In genomic region chr17:49763735-49764558, GRCh38 we compare ENCODE assay signal across 8 cellular contexts. TPM values are rescaled to one million over a fixed set of nuclear protein-coding genes. Genes with fewer than 3 reads are reported as not detected.
DNase-seq lines count a peak whose midpoint lies in the region; ATAC-seq and TF ChIP-seq lines count a peak whose summit lies in the region.

A gene with protein sequence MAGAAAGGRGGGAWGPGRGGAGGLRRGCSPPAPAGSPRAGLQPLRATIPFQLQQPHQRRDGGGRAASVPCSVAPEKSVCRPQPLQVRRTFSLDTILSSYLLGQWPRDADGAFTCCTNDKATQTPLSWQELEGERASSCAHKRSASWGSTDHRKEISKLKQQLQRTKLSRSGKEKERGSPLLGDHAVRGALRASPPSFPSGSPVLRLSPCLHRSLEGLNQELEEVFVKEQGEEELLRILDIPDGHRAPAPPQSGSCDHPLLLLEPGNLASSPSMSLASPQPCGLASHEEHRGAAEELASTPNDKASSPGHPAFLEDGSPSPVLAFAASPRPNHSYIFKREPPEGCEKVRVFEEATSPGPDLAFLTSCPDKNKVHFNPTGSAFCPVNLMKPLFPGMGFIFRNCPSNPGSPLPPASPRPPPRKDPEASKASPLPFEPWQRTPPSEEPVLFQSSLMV (minus strand): TSS chr17:49764131. CDS start chr17:49764087, 44 bp downstream.

- H3K27ac ChIP-seq in heart right ventricle (peak within 1 kb of the TSS in 9 of 10 donors; percentile 35 to 82 (median 78)), upper lobe of right lung (peak within 1 kb of the TSS; percentile 55)

- peak within 1 kb of the TSS; percentile 84 for H3K4me3 ChIP-seq in adipocyte (ENCODE audit: low read length)
- H3K4me3 ChIP-seq in heart right ventricle, result peak within 1 kb of the TSS; percentile 62 to 86 (median 72)
- H3K4me3 ChIP-seq in upper lobe of right lung, result peak within 1 kb of the TSS; percentile 67

- WGBS in heart right ventricle, 2 donors, result 1% methylated on average over 53 of the region's 53 CpGs

- CTCF ChIA-PET in T-cell (lab: Charles Lee), result interaction anchor here (0.6 to 2.0 kb wide), 21 partner anchors 10 to 1484 kb away, joined by 3 to 21 read pairs (median 5); partner anchors contain the start of genes KAT7 (in 1 of the 2) and SLC35B1 (in 1 of the 2)

- POLR2A ChIA-PET in T-cell (lab: Charles Lee), result interaction anchor here (0.5 to 4.7 kb wide), 44 partner anchors 8 to 1941 kb away, joined by 3 to 117 read pairs (median 5); partner anchors contain the start of genes KAT7 (in 2 of the 2), SLC35B1 (in 2 of the 2) and PHB1 (in 1 of the 2)

- H3K36me3 ChIP-seq in adipocyte (ENCODE audit: control insufficient read depth, insufficient read depth, low read length, severe bottlenecking), result no peaks in the 10 kb centered on the region
- no peaks in the 10 kb centered on the region for H3K36me3 ChIP-seq in heart right ventricle
- no peaks in the 10 kb centered on the region for H3K36me3 ChIP-seq in upper lobe of right lung

- intact Hi-C loops in heart right ventricle (cut with DNase I) (loop anchor here in 4 of 10 donors (2.0 to 5.0 kb wide), 3 partner anchors 21 to 42 kb away; no protein-coding TSS in a partner anchor), posterior cingulate gyrus (cut with DNase I) (loop anchor here (2.0 kb wide), 1 partner anchor 23 kb away; no protein-coding TSS in a partner anchor), upper lobe of right lung (cut with DNase I) (loop anchor here (5.0 kb wide), 1 partner anchor 47 kb away; no protein-coding TSS in a partner anchor)

- H3K27ac Mint-ChIP-seq in T-cell, result peak within 1 kb of the TSS; percentile 91 to 93

- H3K9me3 ChIP-seq in adipocyte (ENCODE audit: control insufficient read depth, low read length) (no peaks in the 10 kb centered on the region), heart right ventricle (no peaks in the 10 kb centered on the region), upper lobe of right lung (no peaks in the 10 kb centered on the region)

- H3K27me3 ChIP-seq in adipocyte (replicated peaks; ENCODE audit: control insufficient read depth, insufficient read depth, low read length) (peaks cover 13% of the 10 kb centered on the region), heart right ventricle (no peaks in the 10 kb centered on the region), upper lobe of right lung (no peaks in the 10 kb centered on the region)

- DNase-seq in GM13976 (ENCODE audit: low spot score) (peak; percentile 98), NCI-H146 (lab: John Stamatoyannopoulos, UW) (peak; percentile 98), T-cell (peak; percentile 86 to 99 (median 97)), adipocyte (ENCODE audit: low read depth) (peak; percentile 97), heart right ventricle (peak; percentile 91 to 98), posterior cingulate gyrus (peak; percentile 87 to 99 (median 97)), upper lobe of right lung (peak; percentile 96)

- no peaks in the 10 kb centered on the region for H3K27me3 Mint-ChIP-seq in T-cell

- ATAC-seq in HG02852 (IDR thresholded peaks at IDR 0.05; ENCODE audit: unreplicated experiment) (peak; percentile 92), T-cell (replicated peaks in 1 of 4) (peak; percentile 86 to 93 (median 91)), heart right ventricle (peak; percentile 97 to 99 (median 99)), upper lobe of right lung (peak; percentile 99)

- H3K36me3 Mint-ChIP-seq in T-cell, result peaks cover 21% of the 10 kb centered on the region

- peaks cover 45 to 56% (median 52%) of the 10 kb centered on the region in 3 donors for H3K4me1 Mint-ChIP-seq in T-cell

- H3K4me1 ChIP-seq in adipocyte (ENCODE audit: control insufficient read depth, insufficient read depth, low read length) (peaks cover 13% of the 10 kb centered on the region), heart right ventricle (peaks cover 0 to 41% (median 28%) of the 10 kb centered on the region in 9 donors), upper lobe of right lung (peaks cover 4% of the 10 kb centered on the region)

- TF ChIP-seq CTCF in GM13976 (IDR thresholded peaks at IDR 0.05; ENCODE audit: borderline replicate concordance, control extremely low read depth, extremely low read depth, insufficient read depth, missing control alignments) (no peak), heart right ventricle (IDR thresholded peaks at IDR 0.05) (peak in 1 of 9 donors; percentile 5), upper lobe of right lung (IDR thresholded peaks at IDR 0.05) (no peak)

- in situ Hi-C loops in GM13976 (cut with MboI; ENCODE audit: low sequenced_read_pairs, unreplicated experiment), result no loop called here

- no peaks in the 10 kb centered on the region for H3K9me3 Mint-ChIP-seq in T-cell

- peak within 1 kb of the TSS; percentile 92 to 96 (median 96) for H3K4me3 Mint-ChIP-seq in T-cell

- peak within 1 kb of the TSS; percentile 57 for H3K9ac ChIP-seq in adipocyte (ENCODE audit: low read length)

RNA-seq across cellular contexts. Expression of the gene that starts here (rescaled TPM):
- total RNA-seq in T-cell (100 to 1,000 TPM in 2 of 5 donors, 10 to 100 TPM in 3; 71.9 to 105 (median 99.1) TPM), heart right ventricle (10 to 100 TPM in 6 of 10 donors, 1 to 10 TPM in 4; 4.0 to 14.0 (median 10.5) TPM), upper lobe of right lung (11.8 TPM)
- 1 to 10 TPM; 6.1 to 7.6 TPM for polyA plus RNA-seq in heart right ventricle

Comparison
In these comparisons a context has a peak if more than half of its experiments do, and no peak if none do; other contexts are left out.
1. Peak in every context shown above with its lines: DNase-seq, ATAC-seq, H3K4me3 ChIP-seq and H3K27ac ChIP-seq.